Comparison of ENCODE assay signal across 1 cellular context in the genomic region with DNA sequence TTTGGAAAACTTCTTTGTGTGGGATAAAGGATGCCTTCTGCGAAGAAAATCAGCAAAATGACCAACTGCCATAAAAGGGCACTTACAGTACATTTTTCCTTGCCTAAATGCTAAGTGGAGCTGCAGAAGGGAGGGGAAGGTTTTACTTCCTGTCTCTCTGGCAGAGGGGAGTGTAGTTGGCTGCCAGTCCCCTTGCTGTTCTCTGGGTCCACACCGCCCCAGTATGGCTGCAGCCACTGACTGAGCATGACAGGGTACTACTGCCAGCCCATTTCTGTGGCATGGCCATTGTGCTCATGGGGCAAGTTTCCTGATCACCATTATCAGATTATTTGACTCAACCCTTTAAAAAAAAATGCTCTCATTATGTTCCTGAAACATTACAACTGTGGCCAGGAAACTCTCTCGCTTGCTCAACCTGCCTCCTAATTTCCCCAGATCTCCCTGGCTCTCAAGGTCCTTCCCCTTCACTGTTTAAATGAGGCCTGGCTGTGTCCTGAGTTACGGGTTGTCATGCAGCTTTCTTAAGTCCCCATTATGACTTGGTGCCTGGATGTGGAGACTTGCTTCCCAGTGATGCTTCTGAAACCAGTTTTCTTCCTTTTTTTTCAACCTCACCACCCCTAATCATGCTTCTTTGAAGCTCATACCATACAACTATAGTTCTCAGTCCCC.
TF ChIP-seq lines count a peak whose summit lies in the region.

No MANE protein-coding gene starts in this region.

TF ChIP-seq in GM12878, 131 proteins besides CTCF, POLR2A, EP300 and RAD21 (continued from another document):
- TF ChIP-seq RCOR1 (conservative IDR thresholded peaks at IDR 0.05; ENCODE audit: low read depth, low read length): no peak
- TF ChIP-seq PML (IDR thresholded peaks at IDR 0.05; ENCODE audit: low read length): no peak
- TF ChIP-seq, protein P1, sequence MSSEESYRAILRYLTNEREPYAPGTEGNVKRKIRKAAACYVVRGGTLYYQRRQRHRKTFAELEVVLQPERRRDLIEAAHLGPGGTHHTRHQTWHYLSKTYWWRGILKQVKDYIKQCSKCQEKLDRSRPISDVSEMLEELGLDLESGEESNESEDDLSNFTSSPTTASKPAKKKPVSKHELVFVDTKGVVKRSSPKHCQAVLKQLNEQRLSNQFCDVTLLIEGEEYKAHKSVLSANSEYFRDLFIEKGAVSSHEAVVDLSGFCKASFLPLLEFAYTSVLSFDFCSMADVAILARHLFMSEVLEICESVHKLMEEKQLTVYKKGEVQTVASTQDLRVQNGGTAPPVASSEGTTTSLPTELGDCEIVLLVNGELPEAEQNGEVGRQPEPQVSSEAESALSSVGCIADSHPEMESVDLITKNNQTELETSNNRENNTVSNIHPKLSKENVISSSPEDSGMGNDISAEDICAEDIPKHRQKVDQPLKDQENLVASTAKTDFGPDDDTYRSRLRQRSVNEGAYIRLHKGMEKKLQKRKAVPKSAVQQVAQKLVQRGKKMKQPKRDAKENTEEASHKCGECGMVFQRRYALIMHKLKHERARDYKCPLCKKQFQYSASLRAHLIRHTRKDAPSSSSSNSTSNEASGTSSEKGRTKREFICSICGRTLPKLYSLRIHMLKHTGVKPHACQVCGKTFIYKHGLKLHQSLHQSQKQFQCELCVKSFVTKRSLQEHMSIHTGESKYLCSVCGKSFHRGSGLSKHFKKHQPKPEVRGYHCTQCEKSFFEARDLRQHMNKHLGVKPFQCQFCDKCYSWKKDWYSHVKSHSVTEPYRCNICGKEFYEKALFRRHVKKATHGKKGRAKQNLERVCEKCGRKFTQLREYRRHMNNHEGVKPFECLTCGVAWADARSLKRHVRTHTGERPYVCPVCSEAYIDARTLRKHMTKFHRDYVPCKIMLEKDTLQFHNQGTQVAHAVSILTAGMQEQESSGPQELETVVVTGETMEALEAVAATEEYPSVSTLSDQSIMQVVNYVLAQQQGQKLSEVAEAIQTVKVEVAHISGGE (CRISPR knock-in tag; IDR thresholded peaks at IDR 0.05): no peak
- no peak for TF ChIP-seq ZBTB40 (IDR thresholded peaks at IDR 0.05; ENCODE audit: borderline replicate concordance)
- no peak for TF ChIP-seq TBL1XR1 (IDR thresholded peaks at IDR 0.05; ENCODE audit: low read depth, low read length)
- no peak for TF ChIP-seq ATF2 (IDR thresholded peaks at IDR 0.05; ENCODE audit: low read length)
- no peak for TF ChIP-seq IKZF2 (IDR thresholded peaks at IDR 0.05)
- TF ChIP-seq NFYA (IDR thresholded peaks at IDR 0.05; ENCODE audit: borderline replicate concordance, low read depth, low read length): no peak
- TF ChIP-seq, protein P2, sequence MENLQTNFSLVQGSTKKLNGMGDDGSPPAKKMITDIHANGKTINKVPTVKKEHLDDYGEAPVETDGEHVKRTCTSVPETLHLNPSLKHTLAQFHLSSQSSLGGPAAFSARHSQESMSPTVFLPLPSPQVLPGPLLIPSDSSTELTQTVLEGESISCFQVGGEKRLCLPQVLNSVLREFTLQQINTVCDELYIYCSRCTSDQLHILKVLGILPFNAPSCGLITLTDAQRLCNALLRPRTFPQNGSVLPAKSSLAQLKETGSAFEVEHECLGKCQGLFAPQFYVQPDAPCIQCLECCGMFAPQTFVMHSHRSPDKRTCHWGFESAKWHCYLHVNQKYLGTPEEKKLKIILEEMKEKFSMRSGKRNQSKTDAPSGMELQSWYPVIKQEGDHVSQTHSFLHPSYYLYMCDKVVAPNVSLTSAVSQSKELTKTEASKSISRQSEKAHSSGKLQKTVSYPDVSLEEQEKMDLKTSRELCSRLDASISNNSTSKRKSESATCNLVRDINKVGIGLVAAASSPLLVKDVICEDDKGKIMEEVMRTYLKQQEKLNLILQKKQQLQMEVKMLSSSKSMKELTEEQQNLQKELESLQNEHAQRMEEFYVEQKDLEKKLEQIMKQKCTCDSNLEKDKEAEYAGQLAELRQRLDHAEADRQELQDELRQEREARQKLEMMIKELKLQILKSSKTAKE (IDR thresholded peaks at IDR 0.05; ENCODE audit: low read depth, poor library complexity, severe bottlenecking): no peak
- TF ChIP-seq CREM (IDR thresholded peaks at IDR 0.05; ENCODE audit: low read depth): no peak
- no peak for TF ChIP-seq RFX5 (IDR thresholded peaks at IDR 0.05; ENCODE audit: low read depth, low read length)
- no peak for TF ChIP-seq CBFB (IDR thresholded peaks at IDR 0.05; ENCODE audit: low read depth)
- TF ChIP-seq, protein P3, sequence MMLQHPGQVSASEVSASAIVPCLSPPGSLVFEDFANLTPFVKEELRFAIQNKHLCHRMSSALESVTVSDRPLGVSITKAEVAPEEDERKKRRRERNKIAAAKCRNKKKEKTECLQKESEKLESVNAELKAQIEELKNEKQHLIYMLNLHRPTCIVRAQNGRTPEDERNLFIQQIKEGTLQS (IDR thresholded peaks at IDR 0.05; ENCODE audit: borderline replicate concordance, extremely low read depth, low read depth, low read length): no peak
- no peak for TF ChIP-seq PAX5 (IDR thresholded peaks at IDR 0.05; ENCODE audit: borderline replicate concordance, low read depth, low read length)
- no peak for TF ChIP-seq JUNB (IDR thresholded peaks at IDR 0.05)
- no peak for TF ChIP-seq ZNF207 (IDR thresholded peaks at IDR 0.05; ENCODE audit: borderline replicate concordance)
- TF ChIP-seq CREB1 (IDR thresholded peaks at IDR 0.05; ENCODE audit: low read depth): no peak
